Comparison of ENCODE assay signal across 8 cellular contexts in the genomic region with DNA sequence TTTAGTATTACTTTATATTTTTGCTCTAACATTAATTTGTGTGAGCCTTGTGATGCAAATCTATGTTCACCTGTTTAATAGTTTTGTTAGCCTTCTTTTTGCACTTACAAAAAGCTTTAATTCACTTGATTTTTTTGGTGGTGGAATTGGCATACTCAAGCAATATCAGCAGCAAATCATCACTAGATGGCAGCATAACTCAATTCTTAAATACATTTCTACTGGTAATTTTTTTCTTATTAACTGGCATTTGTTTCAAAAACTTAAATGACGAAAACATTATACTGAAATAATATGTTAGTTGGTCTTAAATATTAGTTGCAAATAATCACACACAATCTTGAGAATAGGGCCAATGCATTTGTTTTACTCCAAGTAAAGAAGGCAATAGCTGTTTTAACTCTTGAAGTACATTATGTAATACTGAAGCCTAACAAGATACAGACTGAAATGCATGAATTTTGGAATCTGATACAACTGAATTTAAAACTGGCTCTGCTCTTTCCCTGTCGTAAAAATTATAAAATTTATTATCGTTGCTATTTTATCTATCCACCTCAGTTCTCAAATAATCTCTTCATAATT.
DNase-seq lines count a peak whose midpoint lies in the region; ATAC-seq and TF ChIP-seq lines count a peak whose summit lies in the region.

No MANE protein-coding gene starts in this region.

- H3K4me3 Mint-ChIP-seq in nephron progenitor cell: no peak overlapping the region

- TF ChIP-seq CTCF in nephron progenitor cell (IDR thresholded peaks at IDR 0.05): peak; percentile 59

- no peaks in the 10 kb centered on the region for H3K27me3 Mint-ChIP-seq in nephron progenitor cell (ENCODE audit: low read depth, poor library complexity)

- H3K4me1 Mint-ChIP-seq in nephron progenitor cell: peaks cover 25% of the 10 kb centered on the region

- ATAC-seq in HG02938 (IDR thresholded peaks at IDR 0.05; ENCODE audit: unreplicated experiment) (peak; percentile 55), HG03139 (IDR thresholded peaks at IDR 0.05; ENCODE audit: unreplicated experiment) (no peak), HG02571 (IDR thresholded peaks at IDR 0.05; ENCODE audit: unreplicated experiment) (no peak)

- H3K36me3 Mint-ChIP-seq in nephron progenitor cell (ENCODE audit: low read depth): no peaks in the 10 kb centered on the region

- DNase-seq in DMS114 treated with DMSO at 0.1 percent for 48 hours (lab: John Stamatoyannopoulos, UW; ENCODE audit: unreplicated experiment) (peak; percentile 59), NCI-H69 (lab: John Stamatoyannopoulos, UW) (peak; percentile 36), dedifferentiated amniotic fluid mesenchymal stem cell (ENCODE audit: extremely low spot score) (peak; percentile 71), nephron progenitor cell (no peak)
- DNase-seq in stimulated activated CD4-positive, alpha-beta T cell treated with anti-CD3 and anti-CD28 coated beads, Interleukin-15, amount 100 ng/mL, for 24 hours: no peak

- peaks cover 9% of the 10 kb centered on the region for H3K9me3 Mint-ChIP-seq in nephron progenitor cell

- no peak overlapping the region for H3K27ac Mint-ChIP-seq in nephron progenitor cell

Comparison
In these comparisons a context has a peak if more than half of its experiments do, and no peak if none do; other contexts are left out.
1. DNase-seq: peak in DMS114 treated with DMSO at 0.1 percent for 48 hours (single experiment), NCI-H69 (single experiment) and dedifferentiated amniotic fluid mesenchymal stem cell (single experiment); none in nephron progenitor cell (single experiment) and stimulated activated CD4-positive, alpha-beta T cell treated with anti-CD3 and anti-CD28 coated beads, Interleukin-15, amount 100 ng/mL, for 24 hours (single experiment).